1 cellular context compared by ENCODE assay signal in the genomic region with DNA sequence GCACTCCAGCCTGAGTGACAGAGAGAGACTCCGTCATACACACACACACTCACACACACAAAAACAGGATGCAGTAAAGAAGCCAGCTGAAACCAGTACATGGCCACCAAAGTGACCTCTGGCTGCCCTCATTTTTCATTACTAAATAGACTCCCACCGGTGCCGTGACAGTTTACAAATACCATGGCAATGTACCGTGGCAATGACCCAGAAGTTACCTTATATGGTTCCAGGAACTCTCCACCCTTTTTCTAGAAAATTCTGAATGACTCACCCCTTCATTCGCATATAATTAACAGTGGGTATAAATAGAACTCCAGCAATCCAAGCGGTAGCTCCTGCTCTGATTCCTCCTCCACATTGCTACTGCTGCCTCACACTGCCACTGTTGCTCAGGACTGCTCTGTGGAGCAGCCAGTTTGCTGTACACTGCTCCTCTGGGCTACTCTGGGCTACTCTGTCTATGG.
TF ChIP-seq lines count a peak whose summit lies in the region.

No MANE protein-coding gene starts in this region.

TF ChIP-seq in A549, 52 proteins besides CTCF, POLR2A, EP300 and RAD21 (continued from another document):
- TF ChIP-seq, protein P1, sequence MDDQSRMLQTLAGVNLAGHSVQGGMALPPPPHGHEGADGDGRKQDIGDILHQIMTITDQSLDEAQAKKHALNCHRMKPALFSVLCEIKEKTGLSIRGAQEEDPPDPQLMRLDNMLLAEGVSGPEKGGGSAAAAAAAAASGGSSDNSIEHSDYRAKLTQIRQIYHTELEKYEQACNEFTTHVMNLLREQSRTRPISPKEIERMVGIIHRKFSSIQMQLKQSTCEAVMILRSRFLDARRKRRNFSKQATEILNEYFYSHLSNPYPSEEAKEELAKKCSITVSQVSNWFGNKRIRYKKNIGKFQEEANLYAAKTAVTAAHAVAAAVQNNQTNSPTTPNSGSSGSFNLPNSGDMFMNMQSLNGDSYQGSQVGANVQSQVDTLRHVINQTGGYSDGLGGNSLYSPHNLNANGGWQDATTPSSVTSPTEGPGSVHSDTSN (IDR thresholded peaks at IDR 0.05), result no peak
- TF ChIP-seq RFX5 (IDR thresholded peaks at IDR 0.05), result no peak
- no peak for TF ChIP-seq MYC (IDR thresholded peaks at IDR 0.05; ENCODE audit: borderline replicate concordance, low read length)
- TF ChIP-seq, protein P2, sequence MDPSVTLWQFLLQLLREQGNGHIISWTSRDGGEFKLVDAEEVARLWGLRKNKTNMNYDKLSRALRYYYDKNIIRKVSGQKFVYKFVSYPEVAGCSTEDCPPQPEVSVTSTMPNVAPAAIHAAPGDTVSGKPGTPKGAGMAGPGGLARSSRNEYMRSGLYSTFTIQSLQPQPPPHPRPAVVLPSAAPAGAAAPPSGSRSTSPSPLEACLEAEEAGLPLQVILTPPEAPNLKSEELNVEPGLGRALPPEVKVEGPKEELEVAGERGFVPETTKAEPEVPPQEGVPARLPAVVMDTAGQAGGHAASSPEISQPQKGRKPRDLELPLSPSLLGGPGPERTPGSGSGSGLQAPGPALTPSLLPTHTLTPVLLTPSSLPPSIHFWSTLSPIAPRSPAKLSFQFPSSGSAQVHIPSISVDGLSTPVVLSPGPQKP (IDR thresholded peaks at IDR 0.05; ENCODE audit: low read depth, low read length), result no peak
- TF ChIP-seq RARB (CRISPR knock-in tag; IDR thresholded peaks at IDR 0.05), result no peak
- TF ChIP-seq RCOR1 (IDR thresholded peaks at IDR 0.05; ENCODE audit: low read depth, low read length), result no peak
- no peak for TF ChIP-seq HDAC2 (IDR thresholded peaks at IDR 0.05)
- TF ChIP-seq FOSB (CRISPR knock-in tag; IDR thresholded peaks at IDR 0.05), result no peak
- no peak for TF ChIP-seq ZFP36 (IDR thresholded peaks at IDR 0.05; ENCODE audit: borderline replicate concordance, partially characterized antibody)
- TF ChIP-seq ZNF302 (CRISPR knock-in tag; IDR thresholded peaks at IDR 0.05), result no peak
- TF ChIP-seq EHMT2 (IDR thresholded peaks at IDR 0.05; ENCODE audit: low read depth), result no peak
- TF ChIP-seq NR3C1 (IDR thresholded peaks at IDR 0.05), result no peak
